16 cellular contexts compared by ENCODE assay signal in genomic region chr6:24779416-24779815, GRCh38. TPM values are rescaled to one million over a fixed set of nuclear protein-coding genes. Genes with fewer than 3 reads are reported as not detected.
DNase-seq lines count a peak whose midpoint lies in the region; ATAC-seq and TF ChIP-seq lines count a peak whose summit lies in the region.
"Had no signal": no experiment of that assay in that cellular context is flagged by ENCODE, and none has a peak within 500 bp of the region (broad histone marks: within the 10 kb centered on the region; RNA-seq: fewer than 3 reads in every experiment).

No MANE protein-coding gene starts in this region.

- peak overlapping the region; percentile 65; the same call in 1 of the 3 replicates for H2BK15ac ChIP-seq in IMR-90 (ENCODE audit: low read depth, low read length)

- H3K27ac Mint-ChIP-seq in nephron (peak overlapping the region; percentile 45 to 77 (median 71)), neural progenitor cell (no peak overlapping the region)
- H3K27ac Mint-ChIP-seq: activated naive CD4-positive, alpha-beta T cell treated with anti-CD3 and anti-CD28 coated beads for 36 hours had no signal

- H3K18ac ChIP-seq in IMR-90 (ENCODE audit: low read depth, low read length), result 0 out of 2 replicates have a peak overlapping the region, but pooled peaks have one; percentile 42

- dilution Hi-C loops in IMR-90 (cut with HindIII; ENCODE audit: low sequenced_read_pairs, unreplicated experiment), result no loop called here

- H3K4ac ChIP-seq in IMR-90 (ENCODE audit: low read depth, low read length), result no peak overlapping the region; the same call in 1 of the 2 replicates

- TF ChIP-seq CTCF in GM10248 (IDR thresholded peaks at IDR 0.05; ENCODE audit: control extremely low read depth, extremely low read depth, low read depth, missing control alignments), result no peak
- no peak for TF ChIP-seq CTCF in IMR-90 (conservative IDR thresholded peaks at IDR 0.05; ENCODE audit: low read depth, low read length)
- peak in 2 of 7 experiments; percentile 12 to 32 for TF ChIP-seq CTCF in body of pancreas (IDR thresholded peaks at IDR 0.05)
- no peak for TF ChIP-seq CTCF in nephron (IDR thresholded peaks at IDR 0.05; ENCODE audit: unreplicated experiment in 3 of 3)
- TF ChIP-seq CTCF in tibial nerve (IDR thresholded peaks at IDR 0.05), result no peak
- no peak for TF ChIP-seq CTCF in esophagus muscularis mucosa (IDR thresholded peaks at IDR 0.05)
- TF ChIP-seq CTCF in neural progenitor cell (IDR thresholded peaks at IDR 0.05), result no peak

- POLR2A ChIA-PET in GM10248 (lab: Yijun Ruan, JAX) (no interaction called here), IMR-90 (lab: Charles Lee; ENCODE audit: unreplicated experiment) (no interaction called here)

- peaks cover 20% of the 10 kb centered on the region for H3K4me1 Mint-ChIP-seq in nephron
- peaks cover 29% of the 10 kb centered on the region for H3K4me1 Mint-ChIP-seq in neural progenitor cell

- H3K27me3 ChIP-seq in IMR-90 (ENCODE audit: control insufficient read depth, insufficient read depth, low read length) (no peaks in the 10 kb centered on the region), body of pancreas (no peaks in the 10 kb centered on the region), tibial nerve (no peaks in the 10 kb centered on the region), esophagus muscularis mucosa (no peaks in the 10 kb centered on the region), neural progenitor cell (no peaks in the 10 kb centered on the region)
- H3K27me3 ChIP-seq: cardiac muscle cell, esophagus squamous epithelium, right atrium auricular region had no signal

- H3K9me3 ChIP-seq in IMR-90 (ENCODE audit: control insufficient read depth, insufficient read depth, low read length) (no peaks in the 10 kb centered on the region), body of pancreas (no peaks in the 10 kb centered on the region), tibial nerve (no peaks in the 10 kb centered on the region), esophagus muscularis mucosa (no peaks in the 10 kb centered on the region), neural progenitor cell (ENCODE audit: low read depth) (no peaks in the 10 kb centered on the region)
- H3K9me3 ChIP-seq: esophagus squamous epithelium, right atrium auricular region had no signal

- no peaks in the 10 kb centered on the region for H3K9me3 Mint-ChIP-seq in nephron
- no peaks in the 10 kb centered on the region for H3K9me3 Mint-ChIP-seq in neural progenitor cell
- H3K9me3 Mint-ChIP-seq: activated naive CD4-positive, alpha-beta T cell treated with anti-CD3 and anti-CD28 coated beads for 36 hours had no signal

- no peak overlapping the region for H3K14ac ChIP-seq in IMR-90 (replicated peaks; ENCODE audit: low read depth, low read length)

- peak overlapping the region; percentile 9; the same call in 1 of the 2 replicates for H2BK20ac ChIP-seq in IMR-90 (ENCODE audit: low read depth, low read length)

- H3K27me3 Mint-ChIP-seq in nephron (ENCODE audit: low read depth), result no peaks in the 10 kb centered on the region
- peaks cover 2% of the 10 kb centered on the region for H3K27me3 Mint-ChIP-seq in neural progenitor cell (ENCODE audit: insufficient read depth, low read depth)

- in situ Hi-C loops in IMR-90 (cut with MboI; ENCODE audit: low sequenced_read_pairs), result no loop called here

- H2AK5ac ChIP-seq in IMR-90 (ENCODE audit: low read depth, low read length), result no peak overlapping the region; the same call in 1 of the 2 replicates

- H3K4me3 ChIP-seq in IMR-90 (ENCODE audit: insufficient read depth, low read depth, low read length) (no peak overlapping the region), body of pancreas (no peak overlapping the region), tibial nerve (no peak overlapping the region), esophagus muscularis mucosa (no peak overlapping the region), neural progenitor cell (no peak overlapping the region)
- H3K4me3 ChIP-seq: cardiac muscle cell, esophagus squamous epithelium, right atrium auricular region had no signal

- no peak for TF ChIP-seq EP300 in tibial nerve (IDR thresholded peaks at IDR 0.05)
- TF ChIP-seq EP300 in esophagus muscularis mucosa (IDR thresholded peaks at IDR 0.05), result no peak

- intact Hi-C loops in IMR-90 (cut with micrococcal nuclease), result loop anchor here (5.0 kb wide), 2 partner anchors 73 to 233 kb away; no protein-coding TSS in a partner anchor
- intact Hi-C loops in body of pancreas (cut with DNase I), result no loop called here
- intact Hi-C loops in esophagus muscularis mucosa (cut with DNase I), result no loop called here

- H3K27ac ChIP-seq in IMR-90 (ENCODE audit: insufficient read depth, low read length) (no peak overlapping the region), body of pancreas (peak overlapping the region; percentile 21 to 100 (median 89)), tibial nerve (no peak overlapping the region), esophagus muscularis mucosa (replicated peaks in 1 of 4) (no peak overlapping the region), neural progenitor cell (no peak overlapping the region)
- H3K27ac ChIP-seq: cardiac muscle cell, esophagus squamous epithelium, right atrium auricular region had no signal

- CTCF ChIA-PET in GM10248 (lab: Yijun Ruan, JAX), result interaction anchor here (0.9 to 2.0 kb wide), 4 partner anchors 35 to 284 kb away, joined by 3 to 7 read pairs (median 4); no protein-coding TSS in a partner anchor
- CTCF ChIA-PET in IMR-90 (lab: Yijun Ruan, JAX), result no interaction called here

- H3K23ac ChIP-seq in IMR-90 (ENCODE audit: low read depth, low read length), result no peak overlapping the region

- H2AFZ ChIP-seq in IMR-90 (replicated peaks; ENCODE audit: low read length, poor library complexity) (no peak overlapping the region), neural progenitor cell (replicated peaks) (no peak overlapping the region)

- no peak overlapping the region for H3K56ac ChIP-seq in IMR-90 (ENCODE audit: extremely low read depth, insufficient read depth, low read length)

- DNase-seq in GM10248 (ENCODE audit: extremely low spot score), result peak; percentile 28
- DNase-seq in IMR-90, result peak; percentile 30
- DNase-seq in body of pancreas, result no peak
- DNase-seq in tibial nerve (ENCODE audit: low spot score in 2 of 2), result no peak
- DNase-seq in esophagus muscularis mucosa (ENCODE audit: extremely low spot score), result no peak
- no peak for DNase-seq in neural progenitor cell (ENCODE audit: low spot score)
- no peak for DNase-seq in occipital lobe (lab: John Stamatoyannopoulos, UW)
- DNase-seq: activated CD4-positive, alpha-beta T cell treated with anti-CD3 and anti-CD28 coated beads, Interleukin-2, amount 50 U/mL, for 4 hours; activated naive CD4-positive, alpha-beta T cell treated with anti-CD3 and anti-CD28 coated beads for 36 hours; C1 segment of cervical spinal cord; esophagus squamous epithelium; NCI-H2029; OCI-M1 had no signal

- H3K4me2 ChIP-seq in IMR-90 (ENCODE audit: low read depth, low read length) (peak overlapping the region; percentile 44; the same call in 1 of the 2 replicates), neural progenitor cell (no peak overlapping the region)

- TF ChIP-seq POLR2A in IMR-90 (IDR thresholded peaks at IDR 0.05; ENCODE audit: low read depth, low read length) (no peak), body of pancreas (IDR thresholded peaks at IDR 0.05) (peak in 1 of 3 donors; percentile 17), tibial nerve (IDR thresholded peaks at IDR 0.05) (no peak), esophagus muscularis mucosa (IDR thresholded peaks at IDR 0.05; ENCODE audit: low read depth) (no peak)

- no peak overlapping the region for H2AK9ac ChIP-seq in IMR-90 (replicated peaks; ENCODE audit: low read depth, low read length, poor library complexity)

- peaks cover 7% of the 10 kb centered on the region for H3F3A ChIP-seq in neural progenitor cell (ENCODE audit: low read depth)

- peak overlapping the region in 1 of 3 experiments; percentile 1 for H3K4me3 Mint-ChIP-seq in nephron
- no peak overlapping the region for H3K4me3 Mint-ChIP-seq in neural progenitor cell
- H3K4me3 Mint-ChIP-seq: activated naive CD4-positive, alpha-beta T cell treated with anti-CD3 and anti-CD28 coated beads for 36 hours had no signal

- no peak for TF ChIP-seq RAD21 in IMR-90 (IDR thresholded peaks at IDR 0.05; ENCODE audit: low read length)

- ATAC-seq in IMR-90 (ENCODE audit: low read depth) (no peak), body of pancreas (peak; percentile 28)

- H3K79me2 ChIP-seq in neural progenitor cell (ENCODE audit: low read depth), result peaks cover 79% of the 10 kb centered on the region

- H3K36me3 ChIP-seq in IMR-90 (ENCODE audit: control insufficient read depth, insufficient read depth, low read length) (peaks cover 2% of the 10 kb centered on the region; the same call in 1 of the 2 replicates), body of pancreas (replicated peaks in 1 of 2; ENCODE audit: insufficient read depth in 1 of 2, low read depth in 2 of 2) (peaks cover 0 to 3% of the 10 kb centered on the region in 2 donors), tibial nerve (peaks cover 0 to 17% (median 0%) of the 10 kb centered on the region in 3 donors), esophagus muscularis mucosa (peaks cover 7 to 25% (median 16%) of the 10 kb centered on the region in 4 donors), neural progenitor cell (peaks cover 18% of the 10 kb centered on the region)

- no peaks in the 10 kb centered on the region for H3K9me1 ChIP-seq in IMR-90 (ENCODE audit: insufficient read depth, low read length)

- H4K8ac ChIP-seq in IMR-90 (ENCODE audit: low read depth in 2 of 2, low read length in 2 of 2), result peak overlapping the region in 1 of 2 experiments; percentile 39; a peak in 1 of 4 replicates

- peaks cover 6% of the 10 kb centered on the region for H3K4me1 ChIP-seq in IMR-90 (ENCODE audit: control insufficient read depth, insufficient read depth, low read length)
- peaks cover 32% of the 10 kb centered on the region for H3K4me1 ChIP-seq in body of pancreas
- H3K4me1 ChIP-seq in tibial nerve, result peaks cover 0 to 13% (median under 1%) of the 10 kb centered on the region in 4 donors
- H3K4me1 ChIP-seq in esophagus muscularis mucosa, result peaks cover 10 to 17% (median 12%) of the 10 kb centered on the region in 4 donors
- peaks cover 19% of the 10 kb centered on the region for H3K4me1 ChIP-seq in neural progenitor cell

- no peak overlapping the region for H2BK120ac ChIP-seq in IMR-90 (ENCODE audit: low read depth, low read length)

- H4K20me1 ChIP-seq in IMR-90 (ENCODE audit: insufficient read depth, low read length) (peaks cover 11% of the 10 kb centered on the region), neural progenitor cell (ENCODE audit: low read depth) (peaks cover 45% of the 10 kb centered on the region)

- peak overlapping the region; percentile 78 for H2BK5ac ChIP-seq in IMR-90 (ENCODE audit: low read depth, low read length, poor library complexity, severe bottlenecking)

- H3K9ac ChIP-seq in IMR-90 (ENCODE audit: low read depth, low read length) (no peak overlapping the region), neural progenitor cell (no peak overlapping the region)

- WGBS in IMR-90 (ENCODE audit: extremely low coverage in 2 of 2, insufficient read length in 1 of 2), 2 experiments, result no CpG with 5 or more reads among the region's 3 CpGs
- WGBS in body of pancreas, 2 donors, result 10 to 21% methylated on average over 3 of the region's 3 CpGs
- 78 to 79% methylated on average over 3 of the region's 3 CpGs for WGBS in tibial nerve, 2 donors
- 82% methylated on average over 3 of the region's 3 CpGs for WGBS in esophagus muscularis mucosa

- H4K91ac ChIP-seq in IMR-90 (ENCODE audit: insufficient read depth, low read depth, low read length), result no peak overlapping the region

- peaks cover 43% of the 10 kb centered on the region for H3K36me3 Mint-ChIP-seq in nephron (ENCODE audit: low read depth)
- H3K36me3 Mint-ChIP-seq in neural progenitor cell, result peaks cover 24% of the 10 kb centered on the region

- peaks cover 9 to 22% of the 10 kb centered on the region in 2 experiments; a peak in 1 of 4 replicates for H3K79me1 ChIP-seq in IMR-90 (ENCODE audit: low read depth in 1 of 2, low read length in 2 of 2)

- H4K5ac ChIP-seq in IMR-90 (ENCODE audit: low read depth, low read length), result no peak overlapping the region

- no TSS peak for BruUV-seq in IMR-90 (replicated peaks; lab: Mats Ljungman, UMichigan)

RNA-seq across cellular contexts. Expression of gene GMNN, which starts 4.7 kb away (rescaled TPM):
- total RNA-seq in IMR-90 (2012; rRNA removed), result 19.7 and 33.1 TPM in 2 replicates
- 21.1 and 22.2 TPM in 2 replicates for polyA plus RNA-seq in IMR-90 (2012; rRNA removed)
- 9.6 and 10.8 TPM in 2 replicates for polyA plus RNA-seq in IMR-90 (2012; cell fraction: cytosol; rRNA removed)
- polyA plus RNA-seq in IMR-90 (2012; cell fraction: nucleus; rRNA removed; ENCODE audit: low replicate concordance), result 7.2 and 11.2 TPM in 2 replicates
- total RNA-seq in body of pancreas, result 10 to 100 TPM; 39.2 to 42.8 TPM
- total RNA-seq in tibial nerve, result 10 to 100 TPM in 3 of 4 donors, 1 to 10 TPM in 1; 5.5 to 20.7 (median 13.9) TPM
- 1 to 10 TPM; 4.1 to 8.0 (median 5.4) TPM for total RNA-seq in esophagus muscularis mucosa
- total RNA-seq in neural progenitor cell (ENCODE audit: low replicate concordance), result 69.1 and 98.5 TPM in 2 replicates
- total RNA-seq in occipital lobe, result 8.1 TPM

RNA-seq across cellular contexts. Expression of gene ARMH2, which starts 19.3 kb away (rescaled TPM):
- total RNA-seq in IMR-90 (2012; rRNA removed) (not detected in 2 replicates), body of pancreas (not detected), tibial nerve (not detected), esophagus muscularis mucosa (not detected), neural progenitor cell (ENCODE audit: low replicate concordance) (not detected in 2 replicates), occipital lobe (not detected)
- polyA plus RNA-seq in IMR-90 (2012; rRNA removed), result not detected in 2 replicates
- not detected in 2 replicates for polyA plus RNA-seq in IMR-90 (2012; cell fraction: cytosol; rRNA removed)
- not detected in 2 replicates for polyA plus RNA-seq in IMR-90 (2012; cell fraction: nucleus; rRNA removed; ENCODE audit: low replicate concordance)
- total RNA-seq: activated naive CD4-positive, alpha-beta T cell treated with anti-CD3 and anti-CD28 coated beads for 36 hours; cardiac muscle cell; esophagus squamous epithelium; right atrium auricular region had no signal
- polyA plus RNA-seq: cardiac muscle cell had no signal

Comparison
In these comparisons a context has a peak if more than half of its experiments do, and no peak if none do; other contexts are left out.
1. DNase-seq: peak in GM10248 (single experiment) and IMR-90 (single experiment); none in body of pancreas (0 of 4), tibial nerve (0 of 2), esophagus muscularis mucosa (single experiment), neural progenitor cell (single experiment) and occipital lobe (single experiment).
2. H3K27ac ChIP-seq: peak in body of pancreas (4 of 4); none in IMR-90 (single experiment), tibial nerve (0 of 4), esophagus muscularis mucosa (0 of 4) and neural progenitor cell (single experiment).